ENCODE assay signal across 1 cellular context in genomic region chr12:12813120-12814101, GRCh38.
A peak's percentile ranks its signal among the peaks of the same experiment; 100 is the strongest.
TF ChIP-seq lines count a peak whose summit lies in the region.

DDX47 (plus strand) TSS chr12:12813346; CDS start chr12:12813368, 22 bp downstream.

TF ChIP-seq in GM12878, 131 proteins besides CTCF, POLR2A, EP300 and RAD21 (continued from another document and continues in another):
- TF ChIP-seq RAD51 (IDR thresholded peaks at IDR 0.05) (peak; percentile 27; the same call in 1 of the 2 replicates), RELB (IDR thresholded peaks at IDR 0.05; ENCODE audit: low read depth) (peak; percentile 96), BCLAF1 (IDR thresholded peaks at IDR 0.05) (no peak), LARP7 (IDR thresholded peaks at IDR 0.05) (peak; percentile 66), MEF2A (IDR thresholded peaks at IDR 0.05; ENCODE audit: insufficient read depth, low read depth, low read length) (no peak), SPI1 (IDR thresholded peaks at IDR 0.05; ENCODE audit: borderline replicate concordance, insufficient read depth, low read depth, low read length) (no peak), YY1 (IDR thresholded peaks at IDR 0.05; ENCODE audit: low read depth, low read length) (peak; percentile 99), NFYA (IDR thresholded peaks at IDR 0.05; ENCODE audit: borderline replicate concordance, low read depth, low read length) (no peak), ATF7 (IDR thresholded peaks at IDR 0.05; ENCODE audit: low read depth) (peak; percentile 35; the same call in 1 of the 2 replicates), USF1 (IDR thresholded peaks at IDR 0.05; ENCODE audit: borderline replicate concordance, extremely low read length, insufficient read depth, low read depth, low read length) (no peak), NBN (IDR thresholded peaks at IDR 0.05) (peak; percentile 64), ZBTB40 (IDR thresholded peaks at IDR 0.05; ENCODE audit: borderline replicate concordance) (peak; percentile 91), TCF12 (IDR thresholded peaks at IDR 0.05; ENCODE audit: low read depth, low read length) (peak; percentile 77), WRNIP1 (IDR thresholded peaks at IDR 0.05; ENCODE audit: borderline replicate concordance, low read depth, low read length) (no peak), ZNF217 (IDR thresholded peaks at IDR 0.05) (no peak), DPF2 (IDR thresholded peaks at IDR 0.05) (no peak), RBBP5 (conservative IDR thresholded peaks at IDR 0.05) (no peak), IRF3 (IDR thresholded peaks at IDR 0.05) (no peak), CREM (IDR thresholded peaks at IDR 0.05; ENCODE audit: low read depth) (peak; percentile 92), FOXM1 (IDR thresholded peaks at IDR 0.05; ENCODE audit: low read depth, low read length) (peak; percentile 44; the same call in 1 of the 2 replicates), MTA2 (IDR thresholded peaks at IDR 0.05; ENCODE audit: low read depth) (no peak), SREBF2 (IDR thresholded peaks at IDR 0.05; ENCODE audit: low read length) (no peak), SIN3A (IDR thresholded peaks at IDR 0.05; ENCODE audit: low read depth, low read length) (peak; percentile 97), SMAD5 (IDR thresholded peaks at IDR 0.05; ENCODE audit: low read depth) (peak; percentile 57; the same call in 1 of the 2 replicates), ETV6 (conservative IDR thresholded peaks at IDR 0.05 in 1 of 2, IDR thresholded peaks at IDR 0.05 in 1 of 2; ENCODE audit: borderline replicate concordance in 1 of 2, low read depth in 1 of 2) (no peak), E2F8 (IDR thresholded peaks at IDR 0.05; ENCODE audit: low read depth, partially characterized antibody) (peak; percentile 57), ASH2L (IDR thresholded peaks at IDR 0.05; ENCODE audit: borderline replicate concordance, low read depth) (no peak), SP1 (IDR thresholded peaks at IDR 0.05; ENCODE audit: low read depth, low read length) (peak; percentile 45), PML (IDR thresholded peaks at IDR 0.05; ENCODE audit: low read length) (peak; percentile 60; the same call in 1 of the 2 replicates), BCL3 (IDR thresholded peaks at IDR 0.05; ENCODE audit: borderline replicate concordance, insufficient read depth, low read depth, low read length, poor library complexity, severe bottlenecking) (peak; percentile 30), PAX5 (IDR thresholded peaks at IDR 0.05; ENCODE audit: borderline replicate concordance, low read depth, low read length) (no peak), POLR2AphosphoS5 (IDR thresholded peaks at IDR 0.05; ENCODE audit: low read length) (peak; percentile 69), USF2 (IDR thresholded peaks at IDR 0.05; ENCODE audit: borderline replicate concordance, low read depth, low read length) (no peak; the same call in 1 of the 2 replicates), EZH2 (IDR thresholded peaks at IDR 0.05; ENCODE audit: borderline replicate concordance, control insufficient read depth, low read depth, low read length) (no peak), SKIL (IDR thresholded peaks at IDR 0.05; ENCODE audit: low read depth, poor library complexity, severe bottlenecking) (no peak), FOS (IDR thresholded peaks at IDR 0.05; ENCODE audit: borderline replicate concordance, extremely low read depth, insufficient read length) (no peak), ZZZ3 (IDR thresholded peaks at IDR 0.05; ENCODE audit: control insufficient read depth, insufficient read length, low read depth) (no peak), RFX5 (IDR thresholded peaks at IDR 0.05; ENCODE audit: low read depth, low read length) (no peak), CREB1 (IDR thresholded peaks at IDR 0.05; ENCODE audit: low read depth) (peak; percentile 86), POU2F2 (IDR thresholded peaks at IDR 0.05; ENCODE audit: borderline replicate concordance, low read depth, low read length) (no peak), SUPT20H (IDR thresholded peaks at IDR 0.05; ENCODE audit: borderline replicate concordance, control insufficient read depth, low read depth, low read length) (no peak), ZSCAN29 (IDR thresholded peaks at IDR 0.05) (no peak), MYB (IDR thresholded peaks at IDR 0.05; ENCODE audit: borderline replicate concordance, low read depth, low read length) (no peak), MAX (IDR thresholded peaks at IDR 0.05; ENCODE audit: low read depth, low read length) (peak; percentile 90), TCF3 (IDR thresholded peaks at IDR 0.05; ENCODE audit: borderline replicate concordance, insufficient read depth, low read depth, low read length) (0 out of 2 replicates have a peak, but pooled peaks have one; percentile 31), SREBF1 (IDR thresholded peaks at IDR 0.05; ENCODE audit: low read length) (peak; percentile 58), YBX1 (IDR thresholded peaks at IDR 0.05) (no peak)
